Comparison of ENCODE assay signal across 1 cellular context in genomic region chr12:49389092-49389703, GRCh38.
TF ChIP-seq lines count a peak whose summit lies in the region.

No MANE protein-coding gene starts in this region.

TF ChIP-seq in GM23338, 12 proteins besides CTCF, POLR2A, EP300 and RAD21 (continued from another document):
- TF ChIP-seq, protein P1, sequence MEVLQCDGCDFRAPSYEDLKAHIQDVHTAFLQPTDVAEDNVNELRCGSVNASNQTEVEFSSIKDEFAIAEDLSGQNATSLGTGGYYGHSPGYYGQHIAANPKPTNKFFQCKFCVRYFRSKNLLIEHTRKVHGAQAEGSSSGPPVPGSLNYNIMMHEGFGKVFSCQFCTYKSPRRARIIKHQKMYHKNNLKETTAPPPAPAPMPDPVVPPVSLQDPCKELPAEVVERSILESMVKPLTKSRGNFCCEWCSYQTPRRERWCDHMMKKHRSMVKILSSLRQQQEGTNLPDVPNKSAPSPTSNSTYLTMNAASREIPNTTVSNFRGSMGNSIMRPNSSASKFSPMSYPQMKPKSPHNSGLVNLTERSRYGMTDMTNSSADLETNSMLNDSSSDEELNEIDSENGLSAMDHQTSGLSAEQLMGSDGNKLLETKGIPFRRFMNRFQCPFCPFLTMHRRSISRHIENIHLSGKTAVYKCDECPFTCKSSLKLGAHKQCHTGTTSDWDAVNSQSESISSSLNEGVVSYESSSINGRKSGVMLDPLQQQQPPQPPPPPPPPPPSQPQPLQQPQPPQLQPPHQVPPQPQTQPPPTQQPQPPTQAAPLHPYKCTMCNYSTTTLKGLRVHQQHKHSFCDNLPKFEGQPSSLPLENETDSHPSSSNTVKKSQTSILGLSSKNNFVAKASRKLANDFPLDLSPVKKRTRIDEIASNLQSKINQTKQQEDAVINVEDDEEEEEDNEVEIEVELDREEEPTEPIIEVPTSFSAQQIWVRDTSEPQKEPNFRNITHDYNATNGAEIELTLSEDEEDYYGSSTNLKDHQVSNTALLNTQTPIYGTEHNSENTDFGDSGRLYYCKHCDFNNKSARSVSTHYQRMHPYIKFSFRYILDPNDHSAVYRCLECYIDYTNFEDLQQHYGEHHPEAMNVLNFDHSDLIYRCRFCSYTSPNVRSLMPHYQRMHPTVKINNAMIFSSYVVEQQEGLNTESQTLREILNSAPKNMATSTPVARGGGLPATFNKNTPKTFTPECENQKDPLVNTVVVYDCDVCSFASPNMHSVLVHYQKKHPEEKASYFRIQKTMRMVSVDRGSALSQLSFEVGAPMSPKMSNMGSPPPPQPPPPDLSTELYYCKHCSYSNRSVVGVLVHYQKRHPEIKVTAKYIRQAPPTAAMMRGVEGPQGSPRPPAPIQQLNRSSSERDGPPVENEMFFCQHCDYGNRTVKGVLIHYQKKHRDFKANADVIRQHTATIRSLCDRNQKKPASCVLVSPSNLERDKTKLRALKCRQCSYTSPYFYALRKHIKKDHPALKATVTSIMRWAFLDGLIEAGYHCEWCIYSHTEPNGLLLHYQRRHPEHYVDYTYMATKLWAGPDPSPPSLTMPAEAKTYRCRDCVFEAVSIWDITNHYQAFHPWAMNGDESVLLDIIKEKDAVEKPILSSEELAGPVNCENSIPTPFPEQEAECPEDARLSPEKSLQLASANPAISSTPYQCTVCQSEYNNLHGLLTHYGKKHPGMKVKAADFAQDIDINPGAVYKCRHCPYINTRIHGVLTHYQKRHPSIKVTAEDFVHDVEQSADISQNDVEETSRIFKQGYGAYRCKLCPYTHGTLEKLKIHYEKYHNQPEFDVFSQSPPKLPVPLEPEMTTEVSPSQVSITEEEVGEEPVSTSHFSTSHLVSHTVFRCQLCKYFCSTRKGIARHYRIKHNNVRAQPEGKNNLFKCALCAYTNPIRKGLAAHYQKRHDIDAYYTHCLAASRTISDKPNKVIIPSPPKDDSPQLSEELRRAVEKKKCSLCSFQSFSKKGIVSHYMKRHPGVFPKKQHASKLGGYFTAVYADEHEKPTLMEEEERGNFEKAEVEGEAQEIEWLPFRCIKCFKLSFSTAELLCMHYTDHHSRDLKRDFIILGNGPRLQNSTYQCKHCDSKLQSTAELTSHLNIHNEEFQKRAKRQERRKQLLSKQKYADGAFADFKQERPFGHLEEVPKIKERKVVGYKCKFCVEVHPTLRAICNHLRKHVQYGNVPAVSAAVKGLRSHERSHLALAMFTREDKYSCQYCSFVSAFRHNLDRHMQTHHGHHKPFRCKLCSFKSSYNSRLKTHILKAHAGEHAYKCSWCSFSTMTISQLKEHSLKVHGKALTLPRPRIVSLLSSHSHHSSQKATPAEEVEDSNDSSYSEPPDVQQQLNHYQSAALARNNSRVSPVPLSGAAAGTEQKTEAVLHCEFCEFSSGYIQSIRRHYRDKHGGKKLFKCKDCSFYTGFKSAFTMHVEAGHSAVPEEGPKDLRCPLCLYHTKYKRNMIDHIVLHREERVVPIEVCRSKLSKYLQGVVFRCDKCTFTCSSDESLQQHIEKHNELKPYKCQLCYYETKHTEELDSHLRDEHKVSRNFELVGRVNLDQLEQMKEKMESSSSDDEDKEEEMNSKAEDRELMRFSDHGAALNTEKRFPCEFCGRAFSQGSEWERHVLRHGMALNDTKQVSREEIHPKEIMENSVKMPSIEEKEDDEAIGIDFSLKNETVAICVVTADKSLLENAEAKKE (CRISPR knock-in tag; IDR thresholded peaks at IDR 0.05), result no peak
- no peak for TF ChIP-seq EZH2phosphoT487 (IDR thresholded peaks at IDR 0.05; ENCODE audit: unreplicated experiment)
- TF ChIP-seq STAT1 (IDR thresholded peaks at IDR 0.05; ENCODE audit: unreplicated experiment), result no peak
- no peak for TF ChIP-seq CREB1 (CRISPR knock-in tag; IDR thresholded peaks at IDR 0.05; ENCODE audit: low read depth)
- no peak for TF ChIP-seq EZH2 (IDR thresholded peaks at IDR 0.05; ENCODE audit: low read depth, unreplicated experiment)
- no peak for TF ChIP-seq ZNF331 (CRISPR knock-in tag; IDR thresholded peaks at IDR 0.05; ENCODE audit: low read depth)
